8 cellular contexts compared by ENCODE assay signal in the genomic region with DNA sequence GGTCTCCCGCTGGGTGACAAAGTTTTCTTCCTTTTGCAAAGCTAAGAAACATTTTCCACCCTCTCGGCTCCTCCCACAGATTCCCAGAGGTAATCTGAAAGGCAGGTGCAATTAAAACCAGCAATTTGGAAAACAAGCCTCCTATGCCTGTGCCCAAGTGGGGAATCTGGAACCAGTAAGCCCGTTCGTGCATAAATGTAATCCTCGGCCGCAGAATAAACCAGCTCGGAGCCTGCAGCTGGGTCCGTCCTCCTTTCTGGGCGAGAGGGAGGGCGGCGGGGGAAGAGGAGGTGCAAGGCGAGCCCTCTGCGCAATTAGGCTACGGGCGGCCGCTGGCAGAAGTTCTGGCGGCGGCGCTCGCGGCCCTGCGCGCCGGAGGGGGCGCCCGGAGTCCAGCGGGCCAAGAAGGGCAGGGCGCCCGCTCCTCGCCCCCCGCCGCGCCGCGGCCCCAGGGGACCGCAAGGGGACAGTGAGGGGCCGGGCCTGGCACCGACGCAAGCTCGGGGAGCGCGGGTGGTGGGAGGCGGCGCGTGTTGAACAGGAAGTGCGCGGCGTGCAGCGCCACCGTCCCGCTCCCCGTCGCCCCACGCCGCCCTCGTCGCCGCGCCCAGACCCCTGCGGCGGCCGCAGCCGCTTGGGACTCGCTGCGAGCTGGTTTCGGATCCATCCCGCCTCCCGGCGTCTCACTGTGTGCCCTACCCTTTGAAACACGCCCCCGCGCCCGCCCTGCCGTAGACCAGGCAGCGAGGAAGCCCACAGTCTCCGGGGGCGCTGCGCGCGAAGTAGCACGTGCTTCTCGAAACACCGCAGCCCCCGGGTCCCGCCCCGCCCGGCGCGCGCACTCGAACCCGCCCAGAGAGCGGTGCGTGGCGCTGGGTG. TPM values are rescaled to one million over a fixed set of nuclear protein-coding genes. Genes with fewer than 3 reads are reported as not detected.
DNase-seq lines count a peak whose midpoint lies in the region; ATAC-seq, FAIRE-seq and TF ChIP-seq lines count a peak whose summit lies in the region.

A gene (minus strand): TSS at position 217 of the 879 bp plus-strand sequence. CDS start 495 bp downstream, outside the sequence.

- peak within 1 kb of the TSS; percentile 58 for H3K4me3 ChIP-seq in AG10803 (ENCODE audit: low read length)
- peak within 1 kb of the TSS; percentile 70 for H3K4me3 ChIP-seq in HL-60 (replicated peaks; ENCODE audit: insufficient read depth, low read length)
- peak within 1 kb of the TSS; percentile 79 to 88 for H3K4me3 ChIP-seq in tibial artery

- H3K27me3 ChIP-seq in HL-60 (ENCODE audit: insufficient read depth, poor library complexity, severe bottlenecking) (no peaks in the 10 kb centered on the region), tibial artery (no peaks in the 10 kb centered on the region)

- H3K4me1 ChIP-seq in tibial artery, result peaks cover 0 to 25% (median 18%) of the 10 kb centered on the region in 4 donors

- FAIRE-seq in GM19239 (lab: Jason Lieb, UNC), result no peak

- DNase-seq in AG10803 (ENCODE audit: low read depth), result peak; percentile 15
- DNase-seq in GM19239 (ENCODE audit: insufficient read length, low spot score), result peak; percentile 70
- peak; percentile 63 to 82 for DNase-seq in HL-60 (ENCODE audit: low read depth in 1 of 2, low spot score in 1 of 2)
- DNase-seq in RWPE1 (ENCODE audit: low spot score), result peak; percentile 50
- peak; percentile 82 for DNase-seq in activated naive CD4-positive, alpha-beta T cell treated with anti-CD3 and anti-CD28 coated beads, Interleukin-2, amount 50 U/mL, for 16 hours
- peak; percentile 89 for DNase-seq in Right ventricle myocardium inferior (ENCODE audit: missing footprints)
- DNase-seq in pons (ENCODE audit: low spot score), result peak; percentile 17
- DNase-seq in tibial artery, result peak; percentile 80 to 86

- H3K36me3 ChIP-seq in tibial artery, result no peaks in the 10 kb centered on the region

- H3K27ac ChIP-seq in HL-60 (replicated peaks) (peak within 1 kb of the TSS; percentile 78), RWPE1 (no peak within 1 kb of the TSS; the same call in 1 of the 2 replicates), tibial artery (peak within 1 kb of the TSS; percentile 87 to 94)

- intact Hi-C loops in Right ventricle myocardium inferior (cut with DNase I) (loop anchor here (5.0 kb wide), 1 partner anchor 55 kb away; no protein-coding TSS in a partner anchor), tibial artery (cut with DNase I; ENCODE audit: low total_unique reads) (loop anchor here (10.0 kb wide), 2 partner anchors 92 to 148 kb away; a partner anchor contains a TSS)

- POLR2A ChIA-PET in RWPE1 (lab: Yijun Ruan, JAX; ENCODE audit: low non-redundant PET), result no interaction called here

- CTCF ChIA-PET in RWPE1 (lab: Yijun Ruan, JAX), result interaction anchor here (0.5 to 1.2 kb wide), 2 partner anchors 94 to 1255 kb away, joined by 3 to 4 read pairs; no protein-coding TSS in a partner anchor

- H3K9me3 ChIP-seq in tibial artery, result no peaks in the 10 kb centered on the region

- peak; percentile 49 for ATAC-seq in Right ventricle myocardium inferior

- TF ChIP-seq CTCF in AG10803 (conservative IDR thresholded peaks at IDR 0.05; ENCODE audit: low read length) (no peak), HL-60 (IDR thresholded peaks at IDR 0.05; ENCODE audit: insufficient read depth, low read length) (no peak), RWPE1 (conservative IDR thresholded peaks at IDR 0.05; ENCODE audit: low read depth) (0 out of 2 replicates have a peak, but pooled peaks have one; percentile 25), tibial artery (IDR thresholded peaks at IDR 0.05) (no peak)

RNA-seq across cellular contexts. Expression of the gene that starts here (rescaled TPM):
- total RNA-seq in Right ventricle myocardium inferior, result 122 TPM

Comparison
In these comparisons a context has a peak if more than half of its experiments do, and no peak if none do; other contexts are left out.
1. DNase-seq: peak in every context shown above with its lines; median percentile 89 in Right ventricle myocardium inferior; 83 in tibial artery; 82 in activated naive CD4-positive, alpha-beta T cell treated with anti-CD3 and anti-CD28 coated beads, Interleukin-2, amount 50 U/mL, for 16 hours; 72 in HL-60; 70 in GM19239; 50 in RWPE1; 17 in pons; 15 in AG10803.